Comparison of ENCODE assay signal across 9 cellular contexts in the genomic region with DNA sequence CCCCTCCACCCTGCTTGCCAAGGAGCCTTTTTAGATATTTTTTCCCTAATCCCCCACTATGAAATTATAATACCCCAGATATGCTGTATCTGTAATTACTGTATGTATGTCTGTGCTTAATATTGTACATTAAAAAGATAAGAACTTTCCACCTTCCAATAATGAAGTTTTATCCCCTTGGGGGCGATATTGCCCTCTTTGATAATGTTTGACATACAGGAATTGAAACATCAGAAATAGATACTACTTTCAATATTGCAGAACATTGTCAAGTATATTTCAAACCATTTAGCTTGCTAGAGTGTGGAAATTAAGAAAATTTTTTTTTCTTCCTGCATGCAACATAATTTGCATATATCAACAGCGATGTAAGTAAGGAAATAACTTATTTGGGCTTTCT. TPM values are rescaled to one million over a fixed set of nuclear protein-coding genes. Genes with fewer than 3 reads are reported as not detected.
A peak's percentile ranks its signal among the peaks of the same experiment; 100 is the strongest.
DNase-seq lines count a peak whose midpoint lies in the region; TF ChIP-seq lines count a peak whose summit lies in the region.
"Had no signal": no experiment of that assay in that cellular context is flagged by ENCODE, and none has a peak within 500 bp of the region (broad histone marks: within the 10 kb centered on the region; RNA-seq: fewer than 3 reads in every experiment).

No MANE protein-coding gene starts in this region.

- H3K4me3 ChIP-seq in Loucy (ENCODE audit: low read length, poor library complexity, severe bottlenecking) = no peak overlapping the region
- H3K4me3 ChIP-seq in epithelial cell of esophagus (ENCODE audit: low read length) = no peak overlapping the region
- H3K4me3 ChIP-seq in dorsolateral prefrontal cortex = no peak overlapping the region

- H3K9me2 ChIP-seq in Loucy (replicated peaks; ENCODE audit: low read depth, low read length) = no peaks in the 10 kb centered on the region

- no peaks in the 10 kb centered on the region for H3K79me2 ChIP-seq in Loucy (ENCODE audit: insufficient read depth, low read length)

- H3K27me3 ChIP-seq in Loucy (ENCODE audit: insufficient read depth, low read length, poor library complexity, severe bottlenecking) = no peaks in the 10 kb centered on the region
- H3K27me3 ChIP-seq in dorsolateral prefrontal cortex = no peaks in the 10 kb centered on the region

- no peaks in the 10 kb centered on the region for H3K36me3 ChIP-seq in Loucy (ENCODE audit: insufficient read depth, low read length)

- H3K9ac ChIP-seq in Loucy (ENCODE audit: low read depth, low read length, poor library complexity, severe bottlenecking) = no peak overlapping the region

- no peak overlapping the region for H3K4me2 ChIP-seq in Loucy (ENCODE audit: low read depth, low read length, poor library complexity, severe bottlenecking)

- no peak overlapping the region for H2AFZ ChIP-seq in Loucy (ENCODE audit: low read length)

- TF ChIP-seq CTCF in GM20000 (IDR thresholded peaks at IDR 0.05; ENCODE audit: extremely low read depth, missing control alignments) (no peak), Loucy (conservative IDR thresholded peaks at IDR 0.05; ENCODE audit: low read length) (peak; percentile 67), epithelial cell of esophagus (IDR thresholded peaks at IDR 0.05; ENCODE audit: insufficient read depth, low read depth, low read length, missing control alignments) (no peak), dorsolateral prefrontal cortex (IDR thresholded peaks at IDR 0.05 in 54 of 56, conservative IDR thresholded peaks at IDR 0.05 in 2 of 56; ENCODE audit: low read depth in 1 of 56, partially characterized antibody in 56 of 56) (peak in 20 of 56 donors; percentile 6 to 37 (median 16))

- H4K20me1 ChIP-seq in Loucy (ENCODE audit: insufficient read depth, low read length, poor library complexity, severe bottlenecking) = no peaks in the 10 kb centered on the region

- no peaks in the 10 kb centered on the region for H3K4me1 ChIP-seq in Loucy (ENCODE audit: insufficient read depth, low read length, poor library complexity, severe bottlenecking)

- no peaks in the 10 kb centered on the region for H3K9me3 ChIP-seq in Loucy (ENCODE audit: insufficient read depth, low read depth, low read length)

- DNase-seq in AG08395 (ENCODE audit: low spot score) (peak; percentile 4), GM20000 (ENCODE audit: low spot score) (peak; percentile 16), epithelial cell of esophagus (ENCODE audit: low read depth) (peak; percentile 34), NCI-H1694 treated with DMSO at 0.1 percent for 48 hours (lab: John Stamatoyannopoulos, UW) (no peak), dorsolateral prefrontal cortex (no peak), retina (no peak)
- DNase-seq in effector CD4-positive, alpha-beta T cell = no peak
- DNase-seq: DND-41 had no signal

- no peak overlapping the region for H3K27ac ChIP-seq in dorsolateral prefrontal cortex

- no peaks in the 10 kb centered on the region for H3F3A ChIP-seq in Loucy (ENCODE audit: low read depth)

- intact Hi-C loops in dorsolateral prefrontal cortex (cut with DNase I) = no loop called here

RNA-seq across cellular contexts. Expression of gene NAF1, which starts 58.9 kb away (rescaled TPM):
- total RNA-seq in dorsolateral prefrontal cortex = 10 to 100 TPM; 17.7 to 38.0 (median 28.3) TPM

Comparison
In these comparisons a context has a peak if more than half of its experiments do, and no peak if none do; other contexts are left out.
1. DNase-seq: peak in AG08395 (single experiment), GM20000 (single experiment) and epithelial cell of esophagus (single experiment); none in effector CD4-positive, alpha-beta T cell (single experiment), NCI-H1694 treated with DMSO at 0.1 percent for 48 hours (single experiment), dorsolateral prefrontal cortex (0 of 10) and retina (single experiment).